Comparison of ENCODE assay signal across 1 cellular context in the genomic region with DNA sequence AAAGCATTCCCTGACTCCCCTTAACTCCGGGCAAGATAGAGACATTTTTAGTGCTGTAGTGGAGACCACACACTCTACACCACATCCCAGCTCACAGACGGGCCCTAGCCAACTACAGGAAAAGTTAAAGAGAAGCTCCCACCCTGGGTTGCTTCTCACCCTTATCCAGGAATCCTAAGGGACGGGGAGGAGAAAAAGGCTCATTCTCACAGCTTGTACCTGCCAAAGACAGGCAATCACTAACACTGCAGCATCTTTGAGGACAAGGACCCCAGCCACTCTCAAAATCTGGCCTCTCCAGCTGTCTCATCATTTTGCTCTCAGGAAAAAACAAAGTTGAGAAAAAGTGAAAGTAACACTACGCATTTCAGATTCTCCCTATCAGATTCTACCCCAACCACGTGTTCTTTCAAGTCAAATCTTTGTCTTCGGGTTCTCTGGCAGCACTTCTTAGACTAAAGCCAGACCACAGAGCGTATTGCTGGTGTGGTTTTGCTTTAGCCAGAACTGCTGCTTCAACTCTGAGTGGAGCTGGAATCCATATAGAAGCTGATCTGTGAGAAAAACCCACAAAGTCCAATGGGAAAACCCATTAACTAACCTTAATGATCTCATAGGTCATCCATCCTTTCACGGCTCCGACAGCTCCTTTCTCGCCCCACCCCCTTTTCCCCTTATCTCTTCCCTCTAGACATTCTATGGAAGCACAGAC.
TF ChIP-seq lines count a peak whose summit lies in the region.

No MANE protein-coding gene starts in this region.

TF ChIP-seq in SK-N-SH treated with all-trans-retinoic acid at 6 μM for 48 hours, 23 proteins besides CTCF, POLR2A, EP300 and RAD21 (continued from another document):
- TF ChIP-seq, protein P1, sequence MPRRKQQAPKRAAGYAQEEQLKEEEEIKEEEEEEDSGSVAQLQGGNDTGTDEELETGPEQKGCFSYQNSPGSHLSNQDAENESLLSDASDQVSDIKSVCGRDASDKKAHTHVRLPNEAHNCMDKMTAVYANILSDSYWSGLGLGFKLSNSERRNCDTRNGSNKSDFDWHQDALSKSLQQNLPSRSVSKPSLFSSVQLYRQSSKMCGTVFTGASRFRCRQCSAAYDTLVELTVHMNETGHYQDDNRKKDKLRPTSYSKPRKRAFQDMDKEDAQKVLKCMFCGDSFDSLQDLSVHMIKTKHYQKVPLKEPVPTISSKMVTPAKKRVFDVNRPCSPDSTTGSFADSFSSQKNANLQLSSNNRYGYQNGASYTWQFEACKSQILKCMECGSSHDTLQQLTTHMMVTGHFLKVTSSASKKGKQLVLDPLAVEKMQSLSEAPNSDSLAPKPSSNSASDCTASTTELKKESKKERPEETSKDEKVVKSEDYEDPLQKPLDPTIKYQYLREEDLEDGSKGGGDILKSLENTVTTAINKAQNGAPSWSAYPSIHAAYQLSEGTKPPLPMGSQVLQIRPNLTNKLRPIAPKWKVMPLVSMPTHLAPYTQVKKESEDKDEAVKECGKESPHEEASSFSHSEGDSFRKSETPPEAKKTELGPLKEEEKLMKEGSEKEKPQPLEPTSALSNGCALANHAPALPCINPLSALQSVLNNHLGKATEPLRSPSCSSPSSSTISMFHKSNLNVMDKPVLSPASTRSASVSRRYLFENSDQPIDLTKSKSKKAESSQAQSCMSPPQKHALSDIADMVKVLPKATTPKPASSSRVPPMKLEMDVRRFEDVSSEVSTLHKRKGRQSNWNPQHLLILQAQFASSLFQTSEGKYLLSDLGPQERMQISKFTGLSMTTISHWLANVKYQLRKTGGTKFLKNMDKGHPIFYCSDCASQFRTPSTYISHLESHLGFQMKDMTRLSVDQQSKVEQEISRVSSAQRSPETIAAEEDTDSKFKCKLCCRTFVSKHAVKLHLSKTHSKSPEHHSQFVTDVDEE (CRISPR knock-in tag; IDR thresholded peaks at IDR 0.05) = no peak
- TF ChIP-seq ZNF565 (CRISPR knock-in tag; conservative IDR thresholded peaks at IDR 0.05; ENCODE audit: low read depth) (no peak), SNAI2 (CRISPR knock-in tag; IDR thresholded peaks at IDR 0.05) (no peak), TOX (CRISPR knock-in tag; IDR thresholded peaks at IDR 0.05; ENCODE audit: borderline replicate concordance) (no peak)
